Comparison of ENCODE assay signal across 20 cellular contexts in genomic region chr12:2363836-2364565, GRCh38.
DNase-seq lines count a peak whose midpoint lies in the region; TF ChIP-seq lines count a peak whose summit lies in the region.
"Had no signal": no experiment of that assay in that cellular context is flagged by ENCODE, and none has a peak within 500 bp of the region (broad histone marks: within the 10 kb centered on the region; RNA-seq: fewer than 3 reads in every experiment).

No MANE protein-coding gene starts in this region.

- peak overlapping the region; percentile 32 for H3K27ac Mint-ChIP-seq in T-helper 2 cell treated with Interferon-gamma antibody and Interleukin-4, amounts not matched to agents 5 μg/mL and 100 μg/mL, for 36 hours
- H3K27ac Mint-ChIP-seq in CD14-positive monocyte (peak overlapping the region; percentile 43 to 92 (median 80)), endodermal cell (no peak overlapping the region), osteocyte (ENCODE audit: unreplicated experiment) (peak overlapping the region; percentile 1)

- H3K9me3 Mint-ChIP-seq in T-helper 2 cell treated with Interferon-gamma antibody and Interleukin-4, amounts not matched to agents 5 μg/mL and 100 μg/mL, for 36 hours = no peaks in the 10 kb centered on the region
- H3K9me3 Mint-ChIP-seq in CD14-positive monocyte (peaks cover 0 to 4% (median 0%) of the 10 kb centered on the region in 7 donors), endodermal cell (peaks cover 13% of the 10 kb centered on the region), osteocyte (ENCODE audit: unreplicated experiment) (peaks cover 6% of the 10 kb centered on the region)

- no peaks in the 10 kb centered on the region for H3K36me3 ChIP-seq in endodermal cell (ENCODE audit: control insufficient read depth, insufficient read depth, low read length)
- H3K36me3 ChIP-seq: BLaER1, MG63 had no signal

- WGBS in endodermal cell (ENCODE audit: insufficient coverage in 1 of 2, insufficient read length in 1 of 2), 2 experiments = 91 to 93% methylated on average over 7 to 9 of the region's 9 CpGs

- DNase-seq in T-helper 2 cell treated with Interferon-gamma antibody and Interleukin-4, amounts not matched to agents 5 μg/mL and 100 μg/mL, for 36 hours (ENCODE audit: low spot score) = no peak
- DNase-seq in T-helper 2 cell (no peak), CD14-positive monocyte (ENCODE audit: low spot score) (peak; percentile 38), endodermal cell (peak; percentile 27), osteocyte (ENCODE audit: extremely low spot score, unreplicated experiment) (no peak), superior temporal gyrus (ENCODE audit: extremely low spot score) (no peak), OCI-M2 (lab: John Stamatoyannopoulos, UW; ENCODE audit: unreplicated experiment) (no peak)
- DNase-seq in NK-92 treated with Interleukin-12 subunit alpha and Interleukin-12 subunit beta, amount 100 ng/mL, for 24 hours (lab: John Stamatoyannopoulos, UW) = no peak
- DNase-seq: 8988T, DMS153, EL, GOT3, MG63, NCI-H1105, NCI-H1694 treated with DMSO at 0.1 percent for 48 hours, NCI-H345, NCI-H69, PC-9 had no signal

- no peak overlapping the region for H3K27ac ChIP-seq in endodermal cell (ENCODE audit: low read depth, low read length)
- H3K27ac ChIP-seq: BLaER1, KMS-11, PC-9 had no signal

- H3K9me3 ChIP-seq in endodermal cell (ENCODE audit: control insufficient read depth, low read length) = peaks cover 10% of the 10 kb centered on the region
- H3K9me3 ChIP-seq: MG63 had no signal

- H3K4me3 ChIP-seq in endodermal cell (ENCODE audit: low read length) = no peak overlapping the region
- H3K4me3 ChIP-seq: BLaER1, MG63, PC-9 had no signal

- no peaks in the 10 kb centered on the region for H3K27me3 ChIP-seq in endodermal cell (ENCODE audit: control insufficient read depth, insufficient read depth, low read length, poor library complexity, severe bottlenecking)
- H3K27me3 ChIP-seq: BLaER1, MG63 had no signal

- intact Hi-C loops in CD14-positive monocyte (cut with micrococcal nuclease) = no loop called here

- H3K4me1 ChIP-seq in endodermal cell (ENCODE audit: control insufficient read depth, insufficient read depth, low read length) = no peaks in the 10 kb centered on the region

- peak overlapping the region; percentile 44 for H3K4me3 Mint-ChIP-seq in T-helper 2 cell treated with Interferon-gamma antibody and Interleukin-4, amounts not matched to agents 5 μg/mL and 100 μg/mL, for 36 hours
- H3K4me3 Mint-ChIP-seq in CD14-positive monocyte (peak overlapping the region; percentile 71 to 91), endodermal cell (no peak overlapping the region), osteocyte (ENCODE audit: unreplicated experiment) (no peak overlapping the region)

- H3K27me3 Mint-ChIP-seq in T-helper 2 cell treated with Interferon-gamma antibody and Interleukin-4, amounts not matched to agents 5 μg/mL and 100 μg/mL, for 36 hours (ENCODE audit: low read depth) = peaks cover 30% of the 10 kb centered on the region
- H3K27me3 Mint-ChIP-seq in CD14-positive monocyte (ENCODE audit: low read depth in 3 of 3) (peaks cover 0 to 5% (median 3%) of the 10 kb centered on the region in 3 donors), endodermal cell (ENCODE audit: insufficient read depth) (no peaks in the 10 kb centered on the region), osteocyte (ENCODE audit: unreplicated experiment) (no peaks in the 10 kb centered on the region)

- H3K4me1 Mint-ChIP-seq in T-helper 2 cell treated with Interferon-gamma antibody and Interleukin-4, amounts not matched to agents 5 μg/mL and 100 μg/mL, for 36 hours (ENCODE audit: low read depth) = peaks cover 22% of the 10 kb centered on the region
- H3K4me1 Mint-ChIP-seq in CD14-positive monocyte = peaks cover 40% of the 10 kb centered on the region
- H3K4me1 Mint-ChIP-seq in endodermal cell = no peaks in the 10 kb centered on the region
- H3K4me1 Mint-ChIP-seq in osteocyte (ENCODE audit: unreplicated experiment) = peaks cover 26% of the 10 kb centered on the region

- no peaks in the 10 kb centered on the region for H3K36me3 Mint-ChIP-seq in T-helper 2 cell treated with Interferon-gamma antibody and Interleukin-4, amounts not matched to agents 5 μg/mL and 100 μg/mL, for 36 hours (ENCODE audit: low read depth)
- H3K36me3 Mint-ChIP-seq in CD14-positive monocyte = no peaks in the 10 kb centered on the region
- peaks cover 5% of the 10 kb centered on the region for H3K36me3 Mint-ChIP-seq in endodermal cell (ENCODE audit: low read depth)
- peaks cover 14% of the 10 kb centered on the region for H3K36me3 Mint-ChIP-seq in osteocyte (ENCODE audit: unreplicated experiment)

- no peak for TF ChIP-seq CTCF in CD14-positive monocyte (IDR thresholded peaks at IDR 0.05)
- TF ChIP-seq CTCF in endodermal cell (conservative IDR thresholded peaks at IDR 0.05) = no peak
- no peak for TF ChIP-seq CTCF in osteocyte (IDR thresholded peaks at IDR 0.05)

- H3K9ac ChIP-seq in endodermal cell (ENCODE audit: extremely low read depth, low read length, poor library complexity, severe bottlenecking) = no peak overlapping the region
- H3K9ac ChIP-seq: BLaER1, KMS-11 had no signal

Comparison
In these comparisons a context has a peak if more than half of its experiments do, and no peak if none do; other contexts are left out.
1. DNase-seq: peak in CD14-positive monocyte (single experiment) and endodermal cell (single experiment); none in T-helper 2 cell treated with Interferon-gamma antibody and Interleukin-4, amounts not matched to agents 5 μg/mL and 100 μg/mL, for 36 hours (single experiment), T-helper 2 cell (0 of 5), osteocyte (single experiment), superior temporal gyrus (single experiment), OCI-M2 (single experiment) and NK-92 treated with Interleukin-12 subunit alpha and Interleukin-12 subunit beta, amount 100 ng/mL, for 24 hours (single experiment).
2. H3K4me3 Mint-ChIP-seq: peak in T-helper 2 cell treated with Interferon-gamma antibody and Interleukin-4, amounts not matched to agents 5 μg/mL and 100 μg/mL, for 36 hours (single experiment) and CD14-positive monocyte (2 of 2); none in endodermal cell (single experiment) and osteocyte (single experiment).